ENCODE assay signal across 25 cellular contexts in genomic region chr13:110372676-110373075, GRCh38.
A peak's percentile ranks its signal among the peaks of the same experiment; 100 is the strongest.
DNase-seq lines count a peak whose midpoint lies in the region; ATAC-seq and TF ChIP-seq lines count a peak whose summit lies in the region.
"Had no signal": no experiment of that assay in that cellular context is flagged by ENCODE, and none has a peak within 500 bp of the region (broad histone marks: within the 10 kb centered on the region; RNA-seq: fewer than 3 reads in every experiment).

No MANE protein-coding gene starts in this region.

- DNase-seq in ascending aorta (ENCODE audit: low spot score in 2 of 2) (no peak), spleen (no peak), RPMI8226 (no peak), T-helper 17 cell (no peak)
- DNase-seq: activated CD4-positive, alpha-beta T cell treated with anti-CD3 and anti-CD28 coated beads, Interleukin-2, amount 50 U/mL, for 48 hours; activated CD4-positive, CD25-positive, alpha-beta regulatory T cell; activated CD8-positive, alpha-beta memory T cell treated with anti-CD3 and anti-CD28 coated beads, Interleukin-2, amount 50 U/mL, for 4 hours; anterior cingulate cortex; foreskin melanocyte; IMR-90; islet precursor cell; lower lobe of right lung; NCI-H1092; NCI-H187; NCI-H774; psoas muscle; Right ventricle myocardium superior; stimulated activated CD4-positive, alpha-beta T cell treated with anti-CD3 and anti-CD28 coated beads, Interleukin-1b, Interleukin-23, amount 100 ng/mL, for 48 hours had no signal

- TF ChIP-seq EP300 in gastroesophageal sphincter (IDR thresholded peaks at IDR 0.05) = no peak

- TF ChIP-seq POLR2A in gastroesophageal sphincter (IDR thresholded peaks at IDR 0.05) (no peak), spleen (IDR thresholded peaks at IDR 0.05) (no peak)

- ATAC-seq in gastroesophageal sphincter (no peak), HG02885 (IDR thresholded peaks at IDR 0.05; ENCODE audit: poor library complexity, unreplicated experiment) (no peak), HG02970 (IDR thresholded peaks at IDR 0.05; ENCODE audit: low FRiP score, unreplicated experiment) (no peak), T-helper 17 cell (no peak)
- ATAC-seq: activated T-helper 17 cell treated with anti-CD3 and anti-CD28 coated beads, Interleukin-2, amount 50 U/mL, for 72 hours had no signal

- H3K9me3 ChIP-seq in BLaER1 = 0 out of 2 replicates have a peak, but pooled peaks cover 4% of the 10 kb centered on the region
- no peaks in the 10 kb centered on the region for H3K9me3 ChIP-seq in ascending aorta
- H3K9me3 ChIP-seq in gastroesophageal sphincter = no peaks in the 10 kb centered on the region
- no peaks in the 10 kb centered on the region for H3K9me3 ChIP-seq in spleen
- no peaks in the 10 kb centered on the region for H3K9me3 ChIP-seq in T-helper 17 cell (ENCODE audit: control insufficient read depth, low read length, poor library complexity, severe bottlenecking)
- H3K9me3 ChIP-seq: lower lobe of right lung, psoas muscle had no signal

- H3K36me3 ChIP-seq in BLaER1 (no peaks in the 10 kb centered on the region), ascending aorta (no peaks in the 10 kb centered on the region), gastroesophageal sphincter (no peaks in the 10 kb centered on the region), spleen (no peaks in the 10 kb centered on the region)
- H3K36me3 ChIP-seq: lower lobe of right lung had no signal

- H3K4me1 ChIP-seq in BLaER1 = peaks cover 41% of the 10 kb centered on the region
- peaks cover 24 to 67% of the 10 kb centered on the region in 2 donors for H3K4me1 ChIP-seq in ascending aorta
- peaks cover 25 to 88% (median 30%) of the 10 kb centered on the region in 3 donors for H3K4me1 ChIP-seq in gastroesophageal sphincter
- H3K4me1 ChIP-seq in spleen = peaks cover 0 to 36% (median 8%) of the 10 kb centered on the region in 6 donors

- no peak overlapping the region for H3K4me3 ChIP-seq in BLaER1
- H3K4me3 ChIP-seq in ascending aorta = no peak overlapping the region
- H3K4me3 ChIP-seq in gastroesophageal sphincter = no peak overlapping the region
- H3K4me3 ChIP-seq in spleen = no peak overlapping the region
- H3K4me3 ChIP-seq: lower lobe of right lung, psoas muscle had no signal

- H3K27ac ChIP-seq in BLaER1 (no peak overlapping the region), ascending aorta (peak overlapping the region; percentile 83 to 87), gastroesophageal sphincter (peak overlapping the region; percentile 52 to 84 (median 74)), spleen (peak overlapping the region in 5 of 8 donors; percentile 16 to 61 (median 30))

- no peak overlapping the region for H3K4me3 Mint-ChIP-seq in T-helper 17 cell
- H3K4me3 Mint-ChIP-seq: activated naive CD4-positive, alpha-beta T cell treated with anti-CD3 and anti-CD28 coated beads, Interleukin-2, amount 50 U/mL, for 24 hours; activated T-helper 17 cell treated with anti-CD3 and anti-CD28 coated beads, Interleukin-2, amount 50 U/mL, for 72 hours; central memory CD8-positive, alpha-beta T cell had no signal

- intact Hi-C loops in ascending aorta (cut with DNase I) (no loop called here), spleen (cut with DNase I; ENCODE audit: low total_unique reads) (no loop called here)

- H3K27me3 ChIP-seq in BLaER1 (no peaks in the 10 kb centered on the region), ascending aorta (no peaks in the 10 kb centered on the region), gastroesophageal sphincter (no peaks in the 10 kb centered on the region), spleen (replicated peaks in 1 of 7) (peaks cover 0 to 22% (median 0%) of the 10 kb centered on the region in 7 donors)

- H3K27me3 Mint-ChIP-seq in T-helper 17 cell = peaks cover 47% of the 10 kb centered on the region

- H3K9ac ChIP-seq in BLaER1 = no peak overlapping the region

- no peak for TF ChIP-seq CTCF in ascending aorta (IDR thresholded peaks at IDR 0.05)
- no peak for TF ChIP-seq CTCF in gastroesophageal sphincter (IDR thresholded peaks at IDR 0.05)
- TF ChIP-seq CTCF in spleen (IDR thresholded peaks at IDR 0.05 in 8 of 11, conservative IDR thresholded peaks at IDR 0.05 in 3 of 11) = no peak

- no peaks in the 10 kb centered on the region for H4K20me1 ChIP-seq in BLaER1

- H3K4me1 Mint-ChIP-seq in T-helper 17 cell = peaks cover 2% of the 10 kb centered on the region
- H3K4me1 Mint-ChIP-seq: activated naive CD4-positive, alpha-beta T cell treated with anti-CD3 and anti-CD28 coated beads, Interleukin-2, amount 50 U/mL, for 24 hours; activated T-helper 17 cell treated with anti-CD3 and anti-CD28 coated beads, Interleukin-2, amount 50 U/mL, for 72 hours; central memory CD8-positive, alpha-beta T cell had no signal

- peaks cover 3% of the 10 kb centered on the region for H3K36me3 Mint-ChIP-seq in T-helper 17 cell (ENCODE audit: low read depth)
- H3K36me3 Mint-ChIP-seq: activated naive CD4-positive, alpha-beta T cell treated with anti-CD3 and anti-CD28 coated beads, Interleukin-2, amount 50 U/mL, for 24 hours had no signal

- H3K27ac Mint-ChIP-seq in T-helper 17 cell = no peak overlapping the region
- H3K27ac Mint-ChIP-seq: activated naive CD4-positive, alpha-beta T cell treated with anti-CD3 and anti-CD28 coated beads, Interleukin-2, amount 50 U/mL, for 24 hours; activated T-helper 17 cell treated with anti-CD3 and anti-CD28 coated beads, Interleukin-2, amount 50 U/mL, for 72 hours had no signal

- peak overlapping the region; percentile 68 for H3K4me2 ChIP-seq in BLaER1
